In the genomic region with DNA sequence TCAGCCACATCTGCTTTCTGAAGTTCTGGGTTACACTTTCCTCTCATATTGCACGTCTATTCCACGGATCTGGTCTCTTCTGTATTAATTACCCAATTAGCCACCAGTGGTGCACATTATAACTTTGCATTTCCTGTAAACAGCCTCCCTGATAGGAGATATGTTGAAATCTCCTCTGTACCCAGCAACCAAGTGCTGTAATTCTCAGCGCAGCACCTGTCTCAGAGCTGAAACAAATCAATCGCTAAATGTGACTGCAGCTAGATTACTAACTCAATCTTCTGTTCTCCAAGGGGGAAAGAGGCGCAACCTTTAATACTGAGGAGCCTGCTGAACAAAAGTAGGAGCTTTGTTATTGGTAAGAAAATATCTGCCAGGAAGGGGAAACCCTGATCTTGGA, we compare ENCODE assay signal across 8 cellular contexts.
"Had no signal": no experiment of that assay in that cellular context is flagged by ENCODE, and none has a peak within 500 bp of the region (broad histone marks: within the 10 kb centered on the region; RNA-seq: fewer than 3 reads in every experiment).

No MANE protein-coding gene starts in this region.

- ATAC-seq: GM23338, K562 had no signal

- H3K4me3 ChIP-seq: GM23338, K562 had no signal

- DNase-seq: H9, HCEC 1CT, IMR-90 had no signal

- FAIRE-seq: H1, H54, HTR-8/SVneo, K562 had no signal
